8 cellular contexts compared by ENCODE assay signal in genomic region chr12:13195848-13196301, GRCh38. TPM values are rescaled to one million over a fixed set of nuclear protein-coding genes. Genes with fewer than 3 reads are reported as not detected.
DNase-seq lines count a peak whose midpoint lies in the region; ATAC-seq and TF ChIP-seq lines count a peak whose summit lies in the region.

No MANE protein-coding gene starts in this region.

- peaks cover 11% of the 10 kb centered on the region for H3K27me3 Mint-ChIP-seq in HFFc6 (ENCODE audit: insufficient read depth)

- TF ChIP-seq CTCF in HFFc6 (IDR thresholded peaks at IDR 0.05): no peak

- peaks cover 6 to 19% (median 15%) of the 10 kb centered on the region in 5 donors for H3K36me3 ChIP-seq in subcutaneous abdominal adipose tissue (ENCODE audit: control insufficient read depth in 5 of 5, insufficient read depth in 5 of 5, low read length in 5 of 5)

- peaks cover 16 to 67% (median 55%) of the 10 kb centered on the region in 5 donors for H3K4me1 ChIP-seq in subcutaneous abdominal adipose tissue (ENCODE audit: control insufficient read depth in 5 of 5, insufficient read depth in 5 of 5, low read length in 5 of 5)

- peak overlapping the region; percentile 19 to 99 (median 94) for H3K4me3 ChIP-seq in subcutaneous abdominal adipose tissue (ENCODE audit: low read depth in 1 of 5, low read length in 5 of 5)

- ATAC-seq in GM18868 (IDR thresholded peaks at IDR 0.05; ENCODE audit: unreplicated experiment): no peak
- no peak for ATAC-seq in GM18858 (IDR thresholded peaks at IDR 0.05; ENCODE audit: unreplicated experiment)
- no peak for ATAC-seq in GM21423 (IDR thresholded peaks at IDR 0.05; ENCODE audit: unreplicated experiment)

- H3K27ac ChIP-seq in adipose tissue (ENCODE audit: low read depth, low read length) (peak overlapping the region; percentile 66), subcutaneous abdominal adipose tissue (ENCODE audit: low read depth, low read length) (peak overlapping the region; percentile 100)

- H3K27ac Mint-ChIP-seq in HFFc6: peak overlapping the region; percentile 98

- peak; percentile 73 for DNase-seq in HFFc6
- peak; percentile 74 for DNase-seq in kidney glomerular epithelial cell (lab: John Stamatoyannopoulos, UW)
- DNase-seq in stimulated activated CD4-positive, alpha-beta T cell treated with anti-CD3 and anti-CD28 coated beads, Interleukin-15, amount 100 ng/mL, for 24 hours: no peak

- peak overlapping the region; percentile 98 for H3K4me3 Mint-ChIP-seq in HFFc6

- 35 to 41% (median 40%) methylated on average over 2 of the region's 2 CpGs for WGBS in adipose tissue, 3 donors

- H3K9me3 Mint-ChIP-seq in HFFc6: no peaks in the 10 kb centered on the region

- no peaks in the 10 kb centered on the region for H3K9me3 ChIP-seq in subcutaneous abdominal adipose tissue (ENCODE audit: control insufficient read depth in 5 of 5, low read length in 5 of 5)

- no peaks in the 10 kb centered on the region for H3K27me3 ChIP-seq in subcutaneous abdominal adipose tissue (ENCODE audit: control insufficient read depth in 5 of 5, insufficient read depth in 4 of 5, low read length in 5 of 5)

- peaks cover 68% of the 10 kb centered on the region for H3K4me1 Mint-ChIP-seq in HFFc6 (ENCODE audit: low read depth)

- H3K9ac ChIP-seq in subcutaneous abdominal adipose tissue (ENCODE audit: low read length in 5 of 5): peak overlapping the region; percentile 3 to 99 (median 56)

- peaks cover 42% of the 10 kb centered on the region for H3K36me3 Mint-ChIP-seq in HFFc6 (ENCODE audit: low read depth)

RNA-seq across cellular contexts. Expression of gene EMP1, which starts 0.7 kb away (rescaled TPM):
- total RNA-seq in HFFc6 (2021; fragmentation: NEBNext Ultra II Directional; extraction: Animal tissue kit (Norgen Biotek cat#: 25700)): 100 to 1,000 TPM; 217 to 417 (median 356) TPM
- polyA plus RNA-seq in adipose tissue: 100 to 1,000 TPM in 1 of 3 donors, 10 to 100 TPM in 2; 29.2 to 782 (median 83.5) TPM
